In genomic region chr5:66582499-66582898, GRCh38 we compare ENCODE assay signal across 17 cellular contexts. TPM values are rescaled to one million over a fixed set of nuclear protein-coding genes. Genes with fewer than 3 reads are reported as not detected.
A peak's percentile ranks its signal among the peaks of the same experiment; 100 is the strongest.
DNase-seq lines count a peak whose midpoint lies in the region; ATAC-seq and TF ChIP-seq lines count a peak whose summit lies in the region.
"Had no signal": no experiment of that assay in that cellular context is flagged by ENCODE, and none has a peak within 500 bp of the region (broad histone marks: within the 10 kb centered on the region; RNA-seq: fewer than 3 reads in every experiment).

No MANE protein-coding gene starts in this region.

- peak overlapping the region; percentile 7 for H3K27ac Mint-ChIP-seq in endothelial cell (ENCODE audit: unreplicated experiment)
- H3K27ac Mint-ChIP-seq: activated naive CD4-positive, alpha-beta T cell treated with anti-CD3 and anti-CD28 coated beads, Interleukin-2, amount 10 ng/mL, durations not matched to agents 7 days and 5 days; brain; stimulated activated naive B cell treated with anti-CD40 and anti-IgM and Interleukin-4, amounts not matched to agents 10 μg/mL and 1 μg/mL and 100 μg/mL, for 72 hours had no signal

- no peaks in the 10 kb centered on the region for H3K36me3 Mint-ChIP-seq in endothelial cell (ENCODE audit: low read depth, unreplicated experiment)
- H3K36me3 Mint-ChIP-seq: activated naive CD4-positive, alpha-beta T cell treated with anti-CD3 and anti-CD28 coated beads, Interleukin-2, amount 10 ng/mL, durations not matched to agents 7 days and 5 days; brain; stimulated activated naive B cell treated with anti-CD40 and anti-IgM and Interleukin-4, amounts not matched to agents 10 μg/mL and 1 μg/mL and 100 μg/mL, for 72 hours had no signal

- DNase-seq in NCI-H69 (lab: John Stamatoyannopoulos, UW), result peak; percentile 25
- no peak for DNase-seq in endothelial cell (ENCODE audit: low spot score)
- DNase-seq in osteoblast (ENCODE audit: insufficient read length, low spot score, missing footprints), result no peak
- no peak for DNase-seq in NCI-H2227 treated with DMSO at 0.1 percent for 48 hours (lab: John Stamatoyannopoulos, UW)
- DNase-seq: activated CD4-positive, alpha-beta T cell treated with anti-CD3 and anti-CD28 coated beads, Interleukin-2, amount 50 U/mL, for 1 hour; activated naive CD4-positive, alpha-beta T cell treated with anti-CD3 and anti-CD28 coated beads, Interleukin-2, amount 10 ng/mL, durations not matched to agents 7 days and 5 days; DMS 273 treated with DMSO at 0.1 percent for 48 hours; NCI-H510A treated with DMSO at 0.1 percent for 48 hours; PC-9; stimulated activated naive B cell treated with anti-CD40 and anti-IgM and Interleukin-4, amounts not matched to agents 10 μg/mL and 1 μg/mL and 100 μg/mL, for 72 hours; transverse colon had no signal

- H3K4me3 ChIP-seq in HEK293 (ENCODE audit: low read depth, low read length) (no peak overlapping the region), osteoblast (ENCODE audit: insufficient read depth, low read length) (no peak overlapping the region)
- H3K4me3 ChIP-seq: BLaER1, PC-9, transverse colon had no signal

- POLR2A ChIA-PET in HEK293 (lab: Yijun Ruan, JAX), result no interaction called here

- no peak for TF ChIP-seq CTCF in HEK293 (tag by site-specific recombination; IDR thresholded peaks at IDR 0.05)
- TF ChIP-seq CTCF in endothelial cell (IDR thresholded peaks at IDR 0.05; ENCODE audit: unreplicated experiment), result no peak
- TF ChIP-seq CTCF in osteoblast (IDR thresholded peaks at IDR 0.05; ENCODE audit: extremely low read depth, low read depth, low read length), result no peak

- H3K4me2 ChIP-seq in osteoblast (ENCODE audit: insufficient read depth, low read length), result peak overlapping the region; percentile 26
- H3K4me2 ChIP-seq: BLaER1, KMS-11, PC-9 had no signal

- H3K4me1 ChIP-seq in HEK293 (ENCODE audit: control insufficient read depth, insufficient read depth, low read length) (peaks cover 3% of the 10 kb centered on the region; the same call in 1 of the 2 replicates), osteoblast (ENCODE audit: insufficient read depth, low read length) (no peaks in the 10 kb centered on the region)
- H3K4me1 ChIP-seq: transverse colon had no signal

- no peaks in the 10 kb centered on the region for H3K79me2 ChIP-seq in osteoblast (ENCODE audit: insufficient read depth, low read length)

- no peaks in the 10 kb centered on the region for H3K9me3 ChIP-seq in HEK293 (ENCODE audit: control insufficient read depth, insufficient read depth, low read depth, low read length)
- H3K9me3 ChIP-seq in osteoblast (ENCODE audit: low read depth, low read length), result no peaks in the 10 kb centered on the region
- H3K9me3 ChIP-seq: BLaER1, transverse colon had no signal

- no peaks in the 10 kb centered on the region for H4K20me1 ChIP-seq in osteoblast (ENCODE audit: insufficient read depth, low read length)
- H4K20me1 ChIP-seq: BLaER1 had no signal

- H3K27me3 Mint-ChIP-seq in endothelial cell (ENCODE audit: unreplicated experiment), result no peaks in the 10 kb centered on the region

- H3K27me3 ChIP-seq in osteoblast (ENCODE audit: insufficient read depth, low read length), result no peaks in the 10 kb centered on the region
- H3K27me3 ChIP-seq: BLaER1, transverse colon had no signal

- no peaks in the 10 kb centered on the region for H3K36me3 ChIP-seq in HEK293 (ENCODE audit: control insufficient read depth in 2 of 2, insufficient read depth in 1 of 2, low read length in 2 of 2)
- H3K36me3 ChIP-seq in osteoblast (ENCODE audit: insufficient read depth, low read length), result no peaks in the 10 kb centered on the region
- H3K36me3 ChIP-seq: BLaER1, transverse colon had no signal

- H2AFZ ChIP-seq in osteoblast (ENCODE audit: low read length), result no peak overlapping the region
- H2AFZ ChIP-seq: PC-9 had no signal

- no peak overlapping the region for H3K4me3 Mint-ChIP-seq in endothelial cell (ENCODE audit: unreplicated experiment)
- H3K4me3 Mint-ChIP-seq: activated naive CD4-positive, alpha-beta T cell treated with anti-CD3 and anti-CD28 coated beads, Interleukin-2, amount 10 ng/mL, durations not matched to agents 7 days and 5 days; stimulated activated naive B cell treated with anti-CD40 and anti-IgM and Interleukin-4, amounts not matched to agents 10 μg/mL and 1 μg/mL and 100 μg/mL, for 72 hours had no signal

- H3K27ac ChIP-seq in HEK293 (ENCODE audit: extremely low read depth, low read depth, low read length) (no peak overlapping the region), osteoblast (ENCODE audit: low read depth, low read length) (no peak overlapping the region)
- H3K27ac ChIP-seq: BLaER1, KMS-11, PC-9, transverse colon had no signal

- CTCF ChIA-PET in HEK293 (lab: Yijun Ruan, JAX), result no interaction called here

- ATAC-seq in GM19395 (IDR thresholded peaks at IDR 0.05; ENCODE audit: unreplicated experiment) (no peak), HG03565 (IDR thresholded peaks at IDR 0.05; ENCODE audit: unreplicated experiment) (no peak)
- ATAC-seq: stimulated activated naive B cell treated with anti-CD40 and anti-IgM and Interleukin-4, amounts not matched to agents 10 μg/mL and 1 μg/mL and 100 μg/mL, for 72 hours had no signal

- no peaks in the 10 kb centered on the region for H3K9me3 Mint-ChIP-seq in endothelial cell (ENCODE audit: unreplicated experiment)
- H3K9me3 Mint-ChIP-seq: activated naive CD4-positive, alpha-beta T cell treated with anti-CD3 and anti-CD28 coated beads, Interleukin-2, amount 10 ng/mL, durations not matched to agents 7 days and 5 days; brain; stimulated activated naive B cell treated with anti-CD40 and anti-IgM and Interleukin-4, amounts not matched to agents 10 μg/mL and 1 μg/mL and 100 μg/mL, for 72 hours had no signal

- H3K4me1 Mint-ChIP-seq in endothelial cell (ENCODE audit: unreplicated experiment), result peaks cover 11% of the 10 kb centered on the region
- H3K4me1 Mint-ChIP-seq: activated naive CD4-positive, alpha-beta T cell treated with anti-CD3 and anti-CD28 coated beads, Interleukin-2, amount 10 ng/mL, durations not matched to agents 7 days and 5 days; brain had no signal

TF ChIP-seq in HEK293, 187 proteins besides CTCF, POLR2A, EP300 and RAD21 (continues in another document):
- TF ChIP-seq ZXDB (tag by site-specific recombination; IDR thresholded peaks at IDR 0.05) (no peak), ZNF629 (tag by site-specific recombination; IDR thresholded peaks at IDR 0.05) (0 out of 2 replicates have a peak, but pooled peaks have one; percentile 43), MZF1 (tag by site-specific recombination; IDR thresholded peaks at IDR 0.05; ENCODE audit: borderline replicate concordance) (peak; percentile 32; the same call in 1 of the 2 replicates), ZFHX2 (tag by site-specific recombination; conservative IDR thresholded peaks at IDR 0.05) (peak; percentile 42), ZNF184 (tag by site-specific recombination; IDR thresholded peaks at IDR 0.05) (peak; percentile 81), WT1 (tag by site-specific recombination; IDR thresholded peaks at IDR 0.05) (peak; percentile 74), ZNF148 (tag by site-specific recombination; IDR thresholded peaks at IDR 0.05; ENCODE audit: borderline replicate concordance) (no peak), ZNF426 (tag by site-specific recombination; IDR thresholded peaks at IDR 0.05) (no peak)

RNA-seq across cellular contexts. Expression of gene MAST4, which starts 13.7 kb away (rescaled TPM):
- 112 TPM for total RNA-seq in endothelial cell (ENCODE audit: unreplicated experiment)
- total RNA-seq in osteoblast, result 12.1 and 12.7 TPM in 2 replicates
